Comparison of ENCODE assay signal across 26 cellular contexts in the genomic region with DNA sequence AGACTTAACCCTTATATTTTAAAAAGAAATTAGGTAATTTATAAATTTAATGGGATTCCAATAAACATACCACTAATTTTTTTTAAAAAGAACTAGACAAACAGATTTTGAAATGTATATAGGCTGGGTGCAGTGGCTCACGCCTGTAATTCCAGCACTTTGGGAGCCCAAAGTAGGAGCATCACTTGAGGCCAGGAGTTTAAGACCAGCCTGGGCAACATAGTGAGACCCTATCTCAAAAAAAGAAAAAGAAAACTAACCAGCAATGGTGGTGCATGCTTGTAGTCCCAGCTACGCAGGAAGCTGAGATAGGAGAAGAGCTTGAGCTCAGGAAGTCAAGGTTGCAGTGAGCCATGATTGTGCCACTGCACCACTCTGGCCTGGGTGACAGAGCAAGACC.
"Had no signal": no experiment of that assay in that cellular context is flagged by ENCODE, and none has a peak within 500 bp of the region (broad histone marks: within the 10 kb centered on the region; RNA-seq: fewer than 3 reads in every experiment).

No MANE protein-coding gene starts in this region.

- H3K4me3 ChIP-seq: heart right ventricle, hepatocyte, left ventricle myocardium inferior, lung, pancreas, prostate gland, skin epidermis, stomach, testis, thyroid gland, upper lobe of left lung, vagina had no signal

- H3K36me3 ChIP-seq: pancreas, prostate gland, thyroid gland, upper lobe of left lung, vagina had no signal

- H3K4me2 ChIP-seq: hepatocyte had no signal

- H2AFZ ChIP-seq: hepatocyte had no signal

- H3K4me1 ChIP-seq: heart right ventricle, left ventricle myocardium inferior, pancreas, prostate gland, stomach, testis, thyroid gland, upper lobe of left lung, vagina had no signal

- H3K4me1 Mint-ChIP-seq: naive B cell had no signal

- H3K27me3 ChIP-seq: heart right ventricle, hepatocyte, pancreas, stomach, testis, thyroid gland, upper lobe of left lung, vagina had no signal

- FAIRE-seq: pancreas had no signal

- H3K27ac Mint-ChIP-seq: natural killer cell treated with Interleukin-12 subunit alpha and Interleukin-12 subunit beta and Interleukin-15 and Interleukin-18, amount 100 ng/mL, for 72 hours; stimulated activated naive B cell treated with anti-CD40 and anti-IgM and Interleukin-4, amounts not matched to agents 10 μg/mL and 1 μg/mL and 100 μg/mL, for 72 hours had no signal

- H3K27ac ChIP-seq: heart right ventricle, hepatocyte, left ventricle myocardium inferior, pancreas, prostate gland, skin epidermis, stomach, testis, thyroid gland, upper lobe of left lung, vagina had no signal

- H3K27me3 Mint-ChIP-seq: naive B cell; natural killer cell treated with Interleukin-12 subunit alpha and Interleukin-12 subunit beta and Interleukin-15 and Interleukin-18, amount 100 ng/mL, for 72 hours; stimulated activated naive B cell treated with anti-CD40 and anti-IgM and Interleukin-4, amounts not matched to agents 10 μg/mL and 1 μg/mL and 100 μg/mL, for 72 hours had no signal

- H3K36me3 Mint-ChIP-seq: naive B cell had no signal

- H3K9me3 Mint-ChIP-seq: naive B cell; natural killer cell treated with Interleukin-12 subunit alpha and Interleukin-12 subunit beta and Interleukin-15 and Interleukin-18, amount 100 ng/mL, for 72 hours; stimulated activated naive B cell treated with anti-CD40 and anti-IgM and Interleukin-4, amounts not matched to agents 10 μg/mL and 1 μg/mL and 100 μg/mL, for 72 hours had no signal

- H3K9me3 ChIP-seq: heart right ventricle, left ventricle myocardium inferior, pancreas, prostate gland, stomach, testis, thyroid gland, upper lobe of left lung, vagina had no signal

- H3K4me3 Mint-ChIP-seq: naive B cell; natural killer cell treated with Interleukin-12 subunit alpha and Interleukin-12 subunit beta and Interleukin-15 and Interleukin-18, amount 100 ng/mL, for 72 hours; stimulated activated naive B cell treated with anti-CD40 and anti-IgM and Interleukin-4, amounts not matched to agents 10 μg/mL and 1 μg/mL and 100 μg/mL, for 72 hours had no signal

- DNase-seq: heart right ventricle; islet precursor cell; left ventricle myocardium inferior; naive B cell; nucleus accumbens; pancreas; posterior cingulate gyrus; retina; right cardiac atrium; stimulated activated CD4-positive, alpha-beta T cell treated with anti-CD3 and anti-CD28 coated beads, Interleukin-12 subunit alpha, Interleukin-12 subunit beta, amount 100 ng/mL, for 4 hours; stimulated activated CD4-positive, alpha-beta T cell treated with anti-CD3 and anti-CD28 coated beads, Interleukin-15, amount 100 ng/mL, for 24 hours; stimulated activated CD4-positive, alpha-beta T cell treated with anti-CD3 and anti-CD28 coated beads, Interleukin-2, amount 100 ng/mL, for 24 hours; stimulated activated CD4-positive, alpha-beta T cell treated with anti-CD3 and anti-CD28 coated beads, Interleukin-4, amount 100 ng/mL, for 1 hour; stimulated activated naive B cell treated with anti-CD40 and anti-IgM and Interleukin-4, amounts not matched to agents 10 μg/mL and 1 μg/mL and 100 μg/mL, for 72 hours; stimulated activated naive CD8-positive, alpha-beta T cell treated with anti-CD3 and anti-CD28 coated beads, Interleukin-15, Interleukin-2, amounts not matched to agents 100 U/mL and 50 U/mL, for 24 hours; stomach; testis; thyroid gland; upper lobe of left lung had no signal

- H3K79me2 ChIP-seq: hepatocyte had no signal

- ATAC-seq: heart right ventricle; natural killer cell treated with Interleukin-12 subunit alpha and Interleukin-12 subunit beta and Interleukin-15 and Interleukin-18, amount 100 ng/mL, for 72 hours; pancreas; right cardiac atrium; sciatic nerve; stimulated activated naive B cell treated with anti-CD40 and anti-IgM and Interleukin-4, amounts not matched to agents 10 μg/mL and 1 μg/mL and 100 μg/mL, for 72 hours; stimulated activated naive CD8-positive, alpha-beta T cell treated with anti-CD3 and anti-CD28 coated beads, Interleukin-15, Interleukin-2, amounts not matched to agents 100 U/mL and 50 U/mL, for 24 hours had no signal
